Comparison of ENCODE assay signal across 10 cellular contexts in genomic region chr7:19982841-19983835, GRCh38.
DNase-seq lines count a peak whose midpoint lies in the region; ATAC-seq and TF ChIP-seq lines count a peak whose summit lies in the region.
"Had no signal": no experiment of that assay in that cellular context is flagged by ENCODE, and none has a peak within 500 bp of the region (broad histone marks: within the 10 kb centered on the region; RNA-seq: fewer than 3 reads in every experiment).

No MANE protein-coding gene starts in this region.

- TF ChIP-seq CTCF in GM12874 (IDR thresholded peaks at IDR 0.05; ENCODE audit: insufficient read depth, low read depth, low read length) (peak; percentile 52), NB4 (IDR thresholded peaks at IDR 0.05; ENCODE audit: low read depth, low read length) (peak; percentile 40), colonic mucosa (IDR thresholded peaks at IDR 0.05) (no peak), prostate gland (IDR thresholded peaks at IDR 0.05) (peak in 2 of 4 experiments; percentile 23 to 28)

- TF ChIP-seq POLR2A in NB4 (IDR thresholded peaks at IDR 0.05; ENCODE audit: extremely low read depth, insufficient read length): no peak
- TF ChIP-seq POLR2A in prostate gland (IDR thresholded peaks at IDR 0.05): no peak

- no peaks in the 10 kb centered on the region for H3K9me3 ChIP-seq in colonic mucosa
- no peaks in the 10 kb centered on the region for H3K9me3 ChIP-seq in prostate gland
- H3K9me3 ChIP-seq: tibial artery had no signal

- H3K36me3 ChIP-seq in colonic mucosa (no peaks in the 10 kb centered on the region), prostate gland (no peaks in the 10 kb centered on the region)
- H3K36me3 ChIP-seq: tibial artery had no signal

- H3K27me3 ChIP-seq in colonic mucosa (no peaks in the 10 kb centered on the region), prostate gland (replicated peaks; ENCODE audit: insufficient read depth) (no peaks in the 10 kb centered on the region)
- H3K27me3 ChIP-seq: tibial artery had no signal

- peaks cover 3% of the 10 kb centered on the region for H3K9me3 Mint-ChIP-seq in activated CD8-positive, alpha-beta memory T cell treated with anti-CD3 and anti-CD28 coated beads, Interleukin-2, amount 10 ng/mL, durations not matched to agents 7 days and 5 days (ENCODE audit: low read depth)

- DNase-seq in ACHN: peak; percentile 63
- DNase-seq in NB4 (ENCODE audit: low read depth): peak; percentile 69
- DNase-seq in colonic mucosa: peak; percentile 51
- peak; percentile 9 for DNase-seq in prostate gland (ENCODE audit: low spot score)
- DNase-seq in activated CD8-positive, alpha-beta memory T cell treated with anti-CD3 and anti-CD28 coated beads, Interleukin-2, amount 10 ng/mL, durations not matched to agents 7 days and 5 days: no peak
- no peak for DNase-seq in DMS79 (lab: John Stamatoyannopoulos, UW)

- H3K4me1 ChIP-seq in colonic mucosa: no peaks in the 10 kb centered on the region
- H3K4me1 ChIP-seq in prostate gland (replicated peaks): no peaks in the 10 kb centered on the region
- H3K4me1 ChIP-seq: tibial artery had no signal

- H3K27ac Mint-ChIP-seq in activated CD8-positive, alpha-beta memory T cell treated with anti-CD3 and anti-CD28 coated beads, Interleukin-2, amount 10 ng/mL, durations not matched to agents 7 days and 5 days: no peak overlapping the region

- no peaks in the 10 kb centered on the region for H3K27me3 Mint-ChIP-seq in activated CD8-positive, alpha-beta memory T cell treated with anti-CD3 and anti-CD28 coated beads, Interleukin-2, amount 10 ng/mL, durations not matched to agents 7 days and 5 days

- in situ Hi-C loops in ACHN (cut with HindIII; ENCODE audit: low pct_ligation_motif_present, low pct_unique_long_range_greater_than_20kb, low sequenced_read_pairs): no loop called here

- no peak for ATAC-seq in activated CD8-positive, alpha-beta memory T cell treated with anti-CD3 and anti-CD28 coated beads, Interleukin-2, amount 10 ng/mL, durations not matched to agents 7 days and 5 days
- no peak for ATAC-seq in GM21737 (IDR thresholded peaks at IDR 0.05; ENCODE audit: unreplicated experiment)

- H3K4me3 Mint-ChIP-seq in activated CD8-positive, alpha-beta memory T cell treated with anti-CD3 and anti-CD28 coated beads, Interleukin-2, amount 10 ng/mL, durations not matched to agents 7 days and 5 days: no peak overlapping the region

- WGBS in prostate gland: 63% methylated on average over 6 of the region's 6 CpGs

- H3K36me3 Mint-ChIP-seq in activated CD8-positive, alpha-beta memory T cell treated with anti-CD3 and anti-CD28 coated beads, Interleukin-2, amount 10 ng/mL, durations not matched to agents 7 days and 5 days: no peaks in the 10 kb centered on the region

- H3K4me3 ChIP-seq in NB4 (ENCODE audit: low read depth, low read length) (no peak overlapping the region), colonic mucosa (no peak overlapping the region), prostate gland (no peak overlapping the region)
- H3K4me3 ChIP-seq: tibial artery had no signal

- H3K9ac ChIP-seq in colonic mucosa (ENCODE audit: low read depth in 2 of 2, low read length in 2 of 2): no peak overlapping the region

- H3K27ac ChIP-seq in colonic mucosa: no peak overlapping the region
- no peak overlapping the region for H3K27ac ChIP-seq in prostate gland
- H3K27ac ChIP-seq: HL-60, tibial artery had no signal

- CTCF ChIA-PET in activated CD8-positive, alpha-beta memory T cell treated with anti-CD3 and anti-CD28 coated beads, Interleukin-2, amount 10 ng/mL, durations not matched to agents 7 days and 5 days (lab: Charles Lee): no interaction called here

- intact Hi-C loops in colonic mucosa (cut with DNase I): loop anchor here (5.0 to 10.0 kb wide), 3 partner anchors 189 to 612 kb away; no protein-coding TSS in a partner anchor
- intact Hi-C loops in prostate gland (cut with DNase I): loop anchor here (10.0 kb wide), 2 partner anchors 192 to 612 kb away; no protein-coding TSS in a partner anchor

- H3K4me1 Mint-ChIP-seq in activated CD8-positive, alpha-beta memory T cell treated with anti-CD3 and anti-CD28 coated beads, Interleukin-2, amount 10 ng/mL, durations not matched to agents 7 days and 5 days: no peaks in the 10 kb centered on the region

Comparison
In these comparisons a context has a peak if more than half of its experiments do, and no peak if none do; other contexts are left out.
1. DNase-seq: peak in ACHN (single experiment), NB4 (single experiment), colonic mucosa (single experiment) and prostate gland (single experiment); none in activated CD8-positive, alpha-beta memory T cell treated with anti-CD3 and anti-CD28 coated beads, Interleukin-2, amount 10 ng/mL, durations not matched to agents 7 days and 5 days (single experiment) and DMS79 (single experiment).